In genomic region chr2:215460682-215461081, GRCh38 we compare ENCODE assay signal across 11 cellular contexts. TPM values are rescaled to one million over a fixed set of nuclear protein-coding genes. Genes with fewer than 3 reads are reported as not detected.
DNase-seq lines count a peak whose midpoint lies in the region; ATAC-seq, FAIRE-seq and TF ChIP-seq lines count a peak whose summit lies in the region.
"Had no signal": no experiment of that assay in that cellular context is flagged by ENCODE, and none has a peak within 500 bp of the region (broad histone marks: within the 10 kb centered on the region; RNA-seq: fewer than 3 reads in every experiment).

No MANE protein-coding gene starts in this region.

- BruUV-seq in HepG2 (replicated peaks; lab: Mats Ljungman, UMichigan) = no TSS peak

- DNase-seq in Right ventricle myocardium inferior (ENCODE audit: missing footprints) (no peak), cardiac septum (ENCODE audit: low spot score) (no peak), epithelial cell of esophagus (ENCODE audit: low read depth) (peak; percentile 74), HepG2 (ENCODE audit: low spot score) (peak; percentile 89), COR-L47 (lab: John Stamatoyannopoulos, UW) (no peak), NOMO-1 treated with dmso at 0.1 percent for 144 hours (lab: John Stamatoyannopoulos, UW; ENCODE audit: unreplicated experiment) (no peak), C1 segment of cervical spinal cord (lab: John Stamatoyannopoulos, UW) (no peak)
- DNase-seq: 8988T, psoas muscle had no signal

- peak overlapping the region; percentile 52 for H2AFZ ChIP-seq in HepG2 (ENCODE audit: low read length)

- TF ChIP-seq POLR2A in HepG2 (IDR thresholded peaks at IDR 0.05; ENCODE audit: insufficient read depth in 1 of 2, low read depth in 2 of 2, low read length in 2 of 2) = no peak

- intact Hi-C loops in Right ventricle myocardium inferior (cut with DNase I) (loop anchor here (10.0 kb wide), 1 partner anchor 114 kb away; no protein-coding TSS in a partner anchor), cardiac septum (cut with DNase I) (loop anchor here (5.0 to 10.0 kb wide), 3 partner anchors 144 to 382 kb away; no protein-coding TSS in a partner anchor), HepG2 (cut with micrococcal nuclease; ENCODE audit: unreplicated experiment) (no loop called here)

- no peaks in the 10 kb centered on the region for H3K9me3 ChIP-seq in HepG2 (ENCODE audit: low read length)
- H3K9me3 ChIP-seq: psoas muscle had no signal

- H3K27me3 ChIP-seq in HepG2 (ENCODE audit: control insufficient read depth in 1 of 2, insufficient read depth in 2 of 2, low read length in 2 of 2) = no peaks in the 10 kb centered on the region

- no peaks in the 10 kb centered on the region for H3K36me3 ChIP-seq in HepG2 (replicated peaks in 1 of 2; ENCODE audit: control insufficient read depth in 1 of 2, insufficient read depth in 2 of 2, low read length in 2 of 2)

- H3K4me3 ChIP-seq in epithelial cell of esophagus (ENCODE audit: low read length) (no peak overlapping the region), HepG2 (replicated peaks in 1 of 3; ENCODE audit: insufficient read depth in 1 of 3, low read depth in 2 of 3, low read length in 3 of 3) (no peak overlapping the region)
- H3K4me3 ChIP-seq: psoas muscle had no signal

- no peaks in the 10 kb centered on the region for H4K20me1 ChIP-seq in HepG2 (ENCODE audit: insufficient read depth, low read length)

- H3K4me1 ChIP-seq in HepG2 (ENCODE audit: insufficient read depth, low read length) = peaks cover 19% of the 10 kb centered on the region
- H3K4me1 ChIP-seq: psoas muscle had no signal

- in situ Hi-C loops in HepG2 (cut with HindIII; ENCODE audit: extremely low pct_ligation_motif_present, low pct_unique_long_range_greater_than_20kb) = no loop called here

- no peak overlapping the region for H3K9ac ChIP-seq in HepG2 (ENCODE audit: insufficient read depth, low read depth, low read length)

- no peaks in the 10 kb centered on the region for H3K79me2 ChIP-seq in HepG2 (ENCODE audit: insufficient read depth, low read length)

- no peak overlapping the region for H3K4me2 ChIP-seq in HepG2 (ENCODE audit: low read depth, low read length)

- ATAC-seq in Right ventricle myocardium inferior (peak; percentile 62), HepG2 (peak; percentile 91), GM18909 (IDR thresholded peaks at IDR 0.05; ENCODE audit: poor library complexity, unreplicated experiment) (no peak)
- ATAC-seq: psoas muscle had no signal

- FAIRE-seq in HepG2 (lab: Jason Lieb, UNC) = peak; percentile 37
- FAIRE-seq: colon had no signal

- TF ChIP-seq CTCF in epithelial cell of esophagus (IDR thresholded peaks at IDR 0.05; ENCODE audit: insufficient read depth, low read depth, low read length, missing control alignments) (no peak), HepG2 (CRISPR knock-in tag; IDR thresholded peaks at IDR 0.05) (no peak)

- TF ChIP-seq RAD21 in HepG2 (CRISPR knock-in tag; IDR thresholded peaks at IDR 0.05) = no peak

- POLR2A ChIA-PET in HepG2 (lab: Yijun Ruan, JAX) = interaction anchor here (0.9 kb wide), 1 partner anchor 289 kb away, joined by 3 read pairs; no protein-coding TSS in a partner anchor

- CTCF ChIA-PET in HepG2 (lab: Yijun Ruan, JAX; ENCODE audit: low intra/inter-chr PET ratio, low total read pairs) = no interaction called here

- no peak overlapping the region for H3K27ac ChIP-seq in HepG2 (ENCODE audit: extremely low read length, insufficient read depth, low read length)
- H3K27ac ChIP-seq: psoas muscle had no signal

- TF ChIP-seq EP300 in HepG2 (IDR thresholded peaks at IDR 0.05; ENCODE audit: low read depth in 2 of 2, low read length in 2 of 2) (0 out of 4 replicates have a peak, but pooled peaks of 1 of the 2 experiments have one; percentile 37), HepG2 (CRISPR knock-in tag; IDR thresholded peaks at IDR 0.05; ENCODE audit: borderline replicate concordance) (no peak; the same call in 1 of the 2 replicates)

TF ChIP-seq in HepG2, 621 proteins besides CTCF, POLR2A, EP300 and RAD21 (continues in another document):
- TF ChIP-seq FOXM1 (CRISPR knock-in tag; IDR thresholded peaks at IDR 0.05) (no peak), ZNF564 (CRISPR knock-in tag; IDR thresholded peaks at IDR 0.05) (no peak), ZNF101 (CRISPR knock-in tag; IDR thresholded peaks at IDR 0.05; ENCODE audit: borderline replicate concordance, low read depth) (no peak), SATB2 (CRISPR knock-in tag; IDR thresholded peaks at IDR 0.05) (no peak), ZNF232 (CRISPR knock-in tag; IDR thresholded peaks at IDR 0.05; ENCODE audit: borderline replicate concordance) (no peak), TOE1 (CRISPR knock-in tag; IDR thresholded peaks at IDR 0.05) (no peak), THRA (CRISPR knock-in tag; IDR thresholded peaks at IDR 0.05; ENCODE audit: borderline replicate concordance) (peak; percentile 39; the same call in 1 of the 2 replicates), ZNF18 (CRISPR knock-in tag; IDR thresholded peaks at IDR 0.05; ENCODE audit: insufficient replicate concordance) (no peak), ZNF333 (CRISPR knock-in tag; IDR thresholded peaks at IDR 0.05; ENCODE audit: borderline replicate concordance) (no peak), USF2 (IDR thresholded peaks at IDR 0.05; ENCODE audit: low read depth, low read length) (no peak), USF2 (CRISPR knock-in tag; IDR thresholded peaks at IDR 0.05; ENCODE audit: borderline replicate concordance) (no peak), NBN (conservative IDR thresholded peaks at IDR 0.05) (no peak), BCL6 (CRISPR knock-in tag; IDR thresholded peaks at IDR 0.05) (0 out of 2 replicates have a peak, but pooled peaks have one; percentile 33), ZNF441 (CRISPR knock-in tag; IDR thresholded peaks at IDR 0.05; ENCODE audit: borderline replicate concordance) (no peak)

RNA-seq across cellular contexts. Expression of gene FN1, which starts 24.8 kb away (rescaled TPM):
- total RNA-seq in Right ventricle myocardium inferior (92.2 TPM), cardiac septum (339 TPM), HepG2 (2016; rRNA removed; fragmentation: Illumina TruSeq; extraction: Trizol) (1,029 and 1,847 TPM in 2 replicates)
- 126 and 147 TPM in 2 replicates for total RNA-seq in HepG2 (2016; cell fraction: cytosol; rRNA removed; fragmentation: Illumina TruSeq; extraction: Trizol; ENCODE audit: low read depth)
- 854 and 1,853 TPM in 2 replicates for total RNA-seq in HepG2 (2016; cell fraction: insoluble cytoplasmic fraction; rRNA removed; fragmentation: Illumina TruSeq; extraction: Trizol)
- total RNA-seq in HepG2 (2016; cell fraction: membrane; rRNA removed; fragmentation: Illumina TruSeq; extraction: Trizol) = 296 and 350 TPM in 2 replicates
- 2,550 and 3,138 TPM in 2 replicates for total RNA-seq in HepG2 (2016; cell fraction: nucleus; rRNA removed; fragmentation: Illumina TruSeq; extraction: Trizol)
- 6,471 and 8,294 TPM in 2 replicates for polyA plus RNA-seq in HepG2 (2011; rRNA removed)
- polyA plus RNA-seq in HepG2 (2011; cell fraction: cytosol; rRNA removed) = 5,228 and 6,020 TPM in 2 replicates
- polyA plus RNA-seq in HepG2 (2011; cell fraction: nucleus; rRNA removed) = 7,071 and 7,329 TPM in 2 replicates
- polyA plus RNA-seq in HepG2 (2012) = 6,919 and 7,291 TPM in 2 replicates
- polyA plus RNA-seq in HepG2 (2016; cell fraction: cytosol; fragmentation: Illumina TruSeq; extraction: Trizol; ENCODE audit: low read depth) = 105 and 116 TPM in 2 replicates
- 930 and 1,012 TPM in 2 replicates for polyA plus RNA-seq in HepG2 (2016; cell fraction: insoluble cytoplasmic fraction; fragmentation: Illumina TruSeq; extraction: Trizol; ENCODE audit: low read depth)
- polyA plus RNA-seq in HepG2 (2016; cell fraction: membrane; fragmentation: Illumina TruSeq; extraction: Trizol; ENCODE audit: low read depth) = 206 and 247 TPM in 2 replicates
- 3,833 and 4,011 TPM in 2 replicates for polyA plus RNA-seq in HepG2 (2016; cell fraction: nucleus; fragmentation: Illumina TruSeq; extraction: Trizol; ENCODE audit: insufficient read depth, low read depth)
- 4.7 and 8,343 TPM in 2 replicates for polyA minus RNA-seq in HepG2 (2011; rRNA and poly(A)+ RNA removed; ENCODE audit: low replicate concordance)
- polyA minus RNA-seq in HepG2 (2011; cell fraction: cytosol; rRNA and poly(A)+ RNA removed) = 6,416 and 9,415 TPM in 2 replicates
- polyA minus RNA-seq in HepG2 (2011; cell fraction: nucleus; rRNA and poly(A)+ RNA removed) = 5,814 and 6,553 TPM in 2 replicates

Comparison
In these comparisons a context has a peak if more than half of its experiments do, and no peak if none do; other contexts are left out.
1. DNase-seq: peak in epithelial cell of esophagus (single experiment) and HepG2 (single experiment); none in Right ventricle myocardium inferior (single experiment), cardiac septum (single experiment), COR-L47 (single experiment), NOMO-1 treated with dmso at 0.1 percent for 144 hours (single experiment) and C1 segment of cervical spinal cord (0 of 14).